Comparison of ENCODE assay signal across 9 cellular contexts in the genomic region with DNA sequence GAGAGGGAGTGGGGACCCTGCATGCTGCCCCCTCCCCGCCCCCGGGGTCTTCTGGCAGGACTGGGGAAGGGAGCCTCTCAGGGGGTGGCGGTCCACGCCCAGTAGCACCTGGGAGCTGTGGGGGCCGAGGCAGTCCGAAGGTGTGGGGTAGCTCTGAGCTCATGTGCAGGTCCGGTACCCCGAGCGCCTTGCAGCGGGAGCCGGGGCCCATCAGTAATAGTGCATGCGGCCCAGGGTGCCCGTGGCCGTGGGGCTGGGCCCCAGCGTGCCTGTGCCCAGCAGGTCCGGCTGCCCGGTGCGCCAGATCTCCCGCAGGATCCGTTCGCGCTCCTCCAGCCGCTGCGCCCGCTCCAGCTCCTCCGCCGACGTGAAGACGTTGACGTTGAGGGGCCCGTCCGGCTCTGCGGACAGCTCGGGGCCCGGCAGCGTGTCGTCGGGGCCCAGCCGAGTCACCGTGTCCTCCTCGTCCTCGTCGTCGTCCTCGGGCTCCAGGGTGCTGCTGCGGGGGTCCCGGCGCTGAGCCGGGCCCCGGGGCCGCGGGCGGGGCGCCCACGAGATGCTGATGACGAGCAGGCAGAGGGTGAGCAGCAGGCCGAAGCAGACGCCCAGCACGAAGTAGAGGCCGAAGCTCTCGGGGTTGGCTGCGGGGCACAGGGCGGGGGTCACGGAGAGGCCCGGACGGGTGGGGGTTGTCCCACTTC. TPM values are rescaled to one million over a fixed set of nuclear protein-coding genes. Genes with fewer than 3 reads are reported as not detected.
DNase-seq lines count a peak whose midpoint lies in the region; ATAC-seq and TF ChIP-seq lines count a peak whose summit lies in the region.
"Had no signal": no experiment of that assay in that cellular context is flagged by ENCODE, and none has a peak within 500 bp of the region (broad histone marks: within the 10 kb centered on the region; RNA-seq: fewer than 3 reads in every experiment).

No MANE protein-coding gene starts in this region.

- H3K4me3 ChIP-seq in DND-41 (ENCODE audit: low read depth in 1 of 2, low read length in 2 of 2) (no peak overlapping the region), left ventricle myocardium inferior (peak overlapping the region; percentile 83), retinal pigment epithelial cell (ENCODE audit: low read length) (peak overlapping the region; percentile 61)

- intact Hi-C loops in left ventricle myocardium inferior (cut with micrococcal nuclease) = no loop called here

- peaks cover 6% of the 10 kb centered on the region; the same call in 1 of the 2 replicates for H3K36me3 Mint-ChIP-seq in WTC11
- H3K36me3 Mint-ChIP-seq: activated naive CD4-positive, alpha-beta T cell treated with anti-CD3 and anti-CD28 coated beads, Interleukin-2, amount 50 U/mL, for 24 hours had no signal

- H3K9me3 ChIP-seq in DND-41 (ENCODE audit: insufficient read depth, low read length, severe bottlenecking) = no peaks in the 10 kb centered on the region
- H3K9me3 ChIP-seq in left ventricle myocardium inferior (replicated peaks) = no peaks in the 10 kb centered on the region

- H3K27ac ChIP-seq in DND-41 (ENCODE audit: low read length) = no peak overlapping the region
- peak overlapping the region; percentile 95 for H3K27ac ChIP-seq in left ventricle myocardium inferior (replicated peaks)

- peak overlapping the region; percentile 68; the same call in 1 of the 2 replicates for H3K4me2 ChIP-seq in DND-41 (ENCODE audit: insufficient read depth, low read length)

- TF ChIP-seq CTCF in DND-41 (IDR thresholded peaks at IDR 0.05; ENCODE audit: borderline replicate concordance, extremely low read depth, low read length, poor library complexity, severe bottlenecking) (no peak), WTC11 (IDR thresholded peaks at IDR 0.05) (no peak), left ventricle myocardium inferior (IDR thresholded peaks at IDR 0.05; ENCODE audit: borderline replicate concordance) (no peak), retinal pigment epithelial cell (conservative IDR thresholded peaks at IDR 0.05; ENCODE audit: low read depth, low read length) (no peak)

- DNase-seq in DND-41 (no peak), WTC11 (ENCODE audit: low spot score) (peak; percentile 54), left ventricle myocardium inferior (no peak), retinal pigment epithelial cell (ENCODE audit: low read depth) (no peak), NCI-H2227 treated with DMSO at 0.1 percent for 48 hours (lab: John Stamatoyannopoulos, UW) (no peak), NCI-H446 (lab: John Stamatoyannopoulos, UW) (no peak), cortex of kidney (lab: John Stamatoyannopoulos, UW) (no peak)

- H3K4me1 ChIP-seq in DND-41 (ENCODE audit: insufficient read depth, low read length) (peaks cover 16% of the 10 kb centered on the region), left ventricle myocardium inferior (peaks cover 46% of the 10 kb centered on the region)

- no peak overlapping the region for H3K27ac Mint-ChIP-seq in WTC11
- H3K27ac Mint-ChIP-seq: activated naive CD4-positive, alpha-beta T cell treated with anti-CD3 and anti-CD28 coated beads, Interleukin-2, amount 50 U/mL, for 24 hours had no signal

- peak overlapping the region; percentile 89 for H3K4me3 Mint-ChIP-seq in WTC11

- 0 out of 2 replicates have a peak, but pooled peaks cover 2% of the 10 kb centered on the region for H4K20me1 ChIP-seq in DND-41 (ENCODE audit: insufficient read depth, low read length)

- H2AFZ ChIP-seq in DND-41 (ENCODE audit: low read depth, low read length) = no peak overlapping the region

- CTCF ChIA-PET in WTC11 (lab: Charles Lee) = interaction anchor here (0.6 to 4.8 kb wide), 15 partner anchors 12 to 225 kb away, joined by 3 to 32 read pairs (median 4); a partner anchor contains a TSS

- H3K9ac ChIP-seq in DND-41 (ENCODE audit: low read depth, low read length) = no peak overlapping the region

- peaks cover 25% of the 10 kb centered on the region for H3K4me1 Mint-ChIP-seq in WTC11

- POLR2A ChIA-PET in WTC11 (lab: Charles Lee) = interaction anchor here (0.7 to 7.3 kb wide), 12 partner anchors 9 to 552 kb away, joined by 3 to 77 read pairs (median 5); a partner anchor contains a TSS

- no peak for ATAC-seq in DND-41 (ENCODE audit: insufficient read depth, low read depth)
- 0 out of 2 replicates have a peak, but pooled peaks have one; percentile 0 for ATAC-seq in WTC11
- no peak for ATAC-seq in HG02588 (IDR thresholded peaks at IDR 0.05; ENCODE audit: unreplicated experiment)

- H3K27me3 Mint-ChIP-seq in WTC11 (ENCODE audit: low read depth) = peaks cover 10% of the 10 kb centered on the region
- H3K27me3 Mint-ChIP-seq: activated naive CD4-positive, alpha-beta T cell treated with anti-CD3 and anti-CD28 coated beads, Interleukin-2, amount 50 U/mL, for 24 hours had no signal

- no peaks in the 10 kb centered on the region for H3K79me2 ChIP-seq in DND-41 (ENCODE audit: insufficient read depth, low read length)

- H3K36me3 ChIP-seq in DND-41 (ENCODE audit: insufficient read depth, low read length) (no peaks in the 10 kb centered on the region), left ventricle myocardium inferior (no peaks in the 10 kb centered on the region)

- H3K27me3 ChIP-seq in DND-41 (ENCODE audit: insufficient read depth, low read length, poor library complexity) (no peaks in the 10 kb centered on the region), left ventricle myocardium inferior (ENCODE audit: low read depth) (no peaks in the 10 kb centered on the region)

- H3K9me3 Mint-ChIP-seq in WTC11 = no peaks in the 10 kb centered on the region
- H3K9me3 Mint-ChIP-seq: activated naive CD4-positive, alpha-beta T cell treated with anti-CD3 and anti-CD28 coated beads, Interleukin-2, amount 50 U/mL, for 24 hours had no signal

TF ChIP-seq in WTC11, 78 proteins besides CTCF, POLR2A, EP300 and RAD21:
- TF ChIP-seq CREM (CRISPR knock-in tag; IDR thresholded peaks at IDR 0.05) = 0 out of 2 replicates have a peak, but pooled peaks have one; percentile 17
- no peak for TF ChIP-seq TEAD1 (CRISPR knock-in tag; IDR thresholded peaks at IDR 0.05)
- TF ChIP-seq, protein P1, sequence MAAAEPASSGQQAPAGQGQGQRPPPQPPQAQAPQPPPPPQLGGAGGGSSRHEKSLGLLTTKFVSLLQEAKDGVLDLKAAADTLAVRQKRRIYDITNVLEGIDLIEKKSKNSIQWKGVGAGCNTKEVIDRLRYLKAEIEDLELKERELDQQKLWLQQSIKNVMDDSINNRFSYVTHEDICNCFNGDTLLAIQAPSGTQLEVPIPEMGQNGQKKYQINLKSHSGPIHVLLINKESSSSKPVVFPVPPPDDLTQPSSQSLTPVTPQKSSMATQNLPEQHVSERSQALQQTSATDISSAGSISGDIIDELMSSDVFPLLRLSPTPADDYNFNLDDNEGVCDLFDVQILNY (CRISPR knock-in tag; IDR thresholded peaks at IDR 0.05) = peak; percentile 20; the same call in 1 of the 2 replicates
- TF ChIP-seq HMGA2 (CRISPR knock-in tag; IDR thresholded peaks at IDR 0.05) = no peak
- TF ChIP-seq, protein P2, sequence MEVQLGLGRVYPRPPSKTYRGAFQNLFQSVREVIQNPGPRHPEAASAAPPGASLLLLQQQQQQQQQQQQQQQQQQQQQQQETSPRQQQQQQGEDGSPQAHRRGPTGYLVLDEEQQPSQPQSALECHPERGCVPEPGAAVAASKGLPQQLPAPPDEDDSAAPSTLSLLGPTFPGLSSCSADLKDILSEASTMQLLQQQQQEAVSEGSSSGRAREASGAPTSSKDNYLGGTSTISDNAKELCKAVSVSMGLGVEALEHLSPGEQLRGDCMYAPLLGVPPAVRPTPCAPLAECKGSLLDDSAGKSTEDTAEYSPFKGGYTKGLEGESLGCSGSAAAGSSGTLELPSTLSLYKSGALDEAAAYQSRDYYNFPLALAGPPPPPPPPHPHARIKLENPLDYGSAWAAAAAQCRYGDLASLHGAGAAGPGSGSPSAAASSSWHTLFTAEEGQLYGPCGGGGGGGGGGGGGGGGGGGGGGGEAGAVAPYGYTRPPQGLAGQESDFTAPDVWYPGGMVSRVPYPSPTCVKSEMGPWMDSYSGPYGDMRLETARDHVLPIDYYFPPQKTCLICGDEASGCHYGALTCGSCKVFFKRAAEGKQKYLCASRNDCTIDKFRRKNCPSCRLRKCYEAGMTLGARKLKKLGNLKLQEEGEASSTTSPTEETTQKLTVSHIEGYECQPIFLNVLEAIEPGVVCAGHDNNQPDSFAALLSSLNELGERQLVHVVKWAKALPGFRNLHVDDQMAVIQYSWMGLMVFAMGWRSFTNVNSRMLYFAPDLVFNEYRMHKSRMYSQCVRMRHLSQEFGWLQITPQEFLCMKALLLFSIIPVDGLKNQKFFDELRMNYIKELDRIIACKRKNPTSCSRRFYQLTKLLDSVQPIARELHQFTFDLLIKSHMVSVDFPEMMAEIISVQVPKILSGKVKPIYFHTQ (CRISPR knock-in tag; IDR thresholded peaks at IDR 0.05) = no peak
- TF ChIP-seq ZNF416 (CRISPR knock-in tag; IDR thresholded peaks at IDR 0.05) = peak; percentile 66; the same call in 1 of the 2 replicates
- TF ChIP-seq, protein P3, sequence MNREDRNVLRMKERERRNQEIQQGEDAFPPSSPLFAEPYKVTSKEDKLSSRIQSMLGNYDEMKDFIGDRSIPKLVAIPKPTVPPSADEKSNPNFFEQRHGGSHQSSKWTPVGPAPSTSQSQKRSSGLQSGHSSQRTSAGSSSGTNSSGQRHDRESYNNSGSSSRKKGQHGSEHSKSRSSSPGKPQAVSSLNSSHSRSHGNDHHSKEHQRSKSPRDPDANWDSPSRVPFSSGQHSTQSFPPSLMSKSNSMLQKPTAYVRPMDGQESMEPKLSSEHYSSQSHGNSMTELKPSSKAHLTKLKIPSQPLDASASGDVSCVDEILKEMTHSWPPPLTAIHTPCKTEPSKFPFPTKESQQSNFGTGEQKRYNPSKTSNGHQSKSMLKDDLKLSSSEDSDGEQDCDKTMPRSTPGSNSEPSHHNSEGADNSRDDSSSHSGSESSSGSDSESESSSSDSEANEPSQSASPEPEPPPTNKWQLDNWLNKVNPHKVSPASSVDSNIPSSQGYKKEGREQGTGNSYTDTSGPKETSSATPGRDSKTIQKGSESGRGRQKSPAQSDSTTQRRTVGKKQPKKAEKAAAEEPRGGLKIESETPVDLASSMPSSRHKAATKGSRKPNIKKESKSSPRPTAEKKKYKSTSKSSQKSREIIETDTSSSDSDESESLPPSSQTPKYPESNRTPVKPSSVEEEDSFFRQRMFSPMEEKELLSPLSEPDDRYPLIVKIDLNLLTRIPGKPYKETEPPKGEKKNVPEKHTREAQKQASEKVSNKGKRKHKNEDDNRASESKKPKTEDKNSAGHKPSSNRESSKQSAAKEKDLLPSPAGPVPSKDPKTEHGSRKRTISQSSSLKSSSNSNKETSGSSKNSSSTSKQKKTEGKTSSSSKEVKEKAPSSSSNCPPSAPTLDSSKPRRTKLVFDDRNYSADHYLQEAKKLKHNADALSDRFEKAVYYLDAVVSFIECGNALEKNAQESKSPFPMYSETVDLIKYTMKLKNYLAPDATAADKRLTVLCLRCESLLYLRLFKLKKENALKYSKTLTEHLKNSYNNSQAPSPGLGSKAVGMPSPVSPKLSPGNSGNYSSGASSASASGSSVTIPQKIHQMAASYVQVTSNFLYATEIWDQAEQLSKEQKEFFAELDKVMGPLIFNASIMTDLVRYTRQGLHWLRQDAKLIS (CRISPR knock-in tag; IDR thresholded peaks at IDR 0.05; ENCODE audit: borderline replicate concordance) = no peak
TF ChIP-seq in WTC11: peak in this region for 3.

RNA-seq across cellular contexts. Expression of a gene that starts 1.2 kb away (rescaled TPM):
- 32.0 to 45.2 TPM (median 41.5 TPM) in 3 replicates for total RNA-seq in WTC11 (2021)
- total RNA-seq in left ventricle myocardium inferior = 10.6 TPM

RNA-seq across cellular contexts. Expression of a gene that starts 16.1 kb away (rescaled TPM):
- total RNA-seq in WTC11 (2021) = 22.1 to 29.3 TPM (median 26.9 TPM) in 3 replicates
- 1.9 TPM for total RNA-seq in left ventricle myocardium inferior

Comparison
In these comparisons a context has a peak if more than half of its experiments do, and no peak if none do; other contexts are left out.
1. H3K4me3 ChIP-seq: peak in left ventricle myocardium inferior (single experiment) and retinal pigment epithelial cell (single experiment); none in DND-41 (0 of 2).